ENCODE assay signal across 1 cellular context in the genomic region with DNA sequence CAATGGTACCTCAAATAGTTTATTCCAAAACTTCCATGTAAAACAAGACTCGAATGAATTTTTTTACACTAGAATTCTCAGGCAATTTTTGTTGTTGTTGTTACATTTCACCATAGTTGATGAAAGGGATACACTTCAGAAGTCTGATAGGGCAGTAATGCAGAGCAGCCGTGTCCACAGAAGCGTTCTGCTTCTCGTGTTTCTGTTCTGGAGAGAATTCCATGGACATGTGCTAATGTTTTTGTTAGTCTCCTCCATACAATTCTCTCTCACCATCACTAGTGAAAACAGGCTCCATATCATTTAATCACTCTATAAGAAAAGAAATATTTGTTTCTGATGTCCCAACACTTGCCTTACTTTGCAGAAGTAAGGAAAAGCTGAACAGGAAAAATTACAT.
TF ChIP-seq lines count a peak whose summit lies in the region.

No MANE protein-coding gene starts in this region.

TF ChIP-seq in K562, 482 proteins besides CTCF, POLR2A, EP300 and RAD21 (continued from another document):
- TF ChIP-seq, protein P1, sequence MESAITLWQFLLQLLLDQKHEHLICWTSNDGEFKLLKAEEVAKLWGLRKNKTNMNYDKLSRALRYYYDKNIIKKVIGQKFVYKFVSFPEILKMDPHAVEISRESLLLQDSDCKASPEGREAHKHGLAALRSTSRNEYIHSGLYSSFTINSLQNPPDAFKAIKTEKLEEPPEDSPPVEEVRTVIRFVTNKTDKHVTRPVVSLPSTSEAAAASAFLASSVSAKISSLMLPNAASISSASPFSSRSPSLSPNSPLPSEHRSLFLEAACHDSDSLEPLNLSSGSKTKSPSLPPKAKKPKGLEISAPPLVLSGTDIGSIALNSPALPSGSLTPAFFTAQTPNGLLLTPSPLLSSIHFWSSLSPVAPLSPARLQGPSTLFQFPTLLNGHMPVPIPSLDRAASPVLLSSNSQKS (CRISPR knock-in tag; IDR thresholded peaks at IDR 0.05), result no peak
